In genomic region chr4:122898370-122899150, GRCh38 we compare ENCODE assay signal across 12 cellular contexts. TPM values are rescaled to one million over a fixed set of nuclear protein-coding genes. Genes with fewer than 3 reads are reported as not detected.
DNase-seq lines count a peak whose midpoint lies in the region; ATAC-seq, FAIRE-seq and TF ChIP-seq lines count a peak whose summit lies in the region.
"Had no signal": no experiment of that assay in that cellular context is flagged by ENCODE, and none has a peak within 500 bp of the region (broad histone marks: within the 10 kb centered on the region; RNA-seq: fewer than 3 reads in every experiment).

No MANE protein-coding gene starts in this region.

- H3K27ac ChIP-seq in brain microvascular endothelial cell: peak overlapping the region; percentile 51

- FAIRE-seq in A204.1 (lab: Jason Lieb, UNC): peak; percentile 98

- H3K27me3 ChIP-seq in brain microvascular endothelial cell (replicated peaks): no peaks in the 10 kb centered on the region

- no peak overlapping the region for H3K4me3 ChIP-seq in brain microvascular endothelial cell (ENCODE audit: low read depth, low read length)

- peaks cover 5% of the 10 kb centered on the region for H3K36me3 ChIP-seq in brain microvascular endothelial cell (replicated peaks)

- ATAC-seq in HG02840 (IDR thresholded peaks at IDR 0.05; ENCODE audit: low FRiP score, unreplicated experiment) (no peak), GM21447 (IDR thresholded peaks at IDR 0.05; ENCODE audit: unreplicated experiment) (no peak)

- in situ Hi-C loops in brain microvascular endothelial cell (cut with HindIII; ENCODE audit: low pct_ligation_motif_present, low sequenced_read_pairs): no loop called here

- TF ChIP-seq CTCF in brain microvascular endothelial cell (IDR thresholded peaks at IDR 0.05; ENCODE audit: low read depth, low read length, missing control alignments): no peak

- DNase-seq in HS-27A (ENCODE audit: low read depth) (peak; percentile 74), brain microvascular endothelial cell (peak; percentile 92), kidney tubule cell (ENCODE audit: low spot score) (peak; percentile 92), NCI-H2196 (lab: John Stamatoyannopoulos, UW; ENCODE audit: unreplicated experiment) (no peak), SK-N-DZ (ENCODE audit: low spot score) (no peak)
- DNase-seq: activated effector memory CD4-positive, alpha-beta T cell treated with anti-CD3 and anti-CD28 coated beads, Interleukin-2, amount 50 U/mL, for 16 hours; CD4-positive, CD25-positive, alpha-beta regulatory T cell; GOT3; NCI-H526 had no signal

RNA-seq across cellular contexts. Expression of gene NUDT6, which starts 23.8 kb away (rescaled TPM):
- polyA plus RNA-seq in SK-N-DZ (2014; cell fraction: cytosol; rRNA removed): 6.9 and 8.2 TPM in 2 replicates
- polyA plus RNA-seq in SK-N-DZ (2014; cell fraction: nucleus; rRNA removed): 9.3 and 9.9 TPM in 2 replicates

Comparison
In these comparisons a context has a peak if more than half of its experiments do, and no peak if none do; other contexts are left out.
1. DNase-seq: peak in HS-27A (single experiment), brain microvascular endothelial cell (single experiment) and kidney tubule cell (single experiment); none in NCI-H2196 (single experiment) and SK-N-DZ (single experiment).